28 cellular contexts compared by ENCODE assay signal in genomic region chr5:31381299-31381698, GRCh38.
"Had no signal": no experiment of that assay in that cellular context is flagged by ENCODE, and none has a peak within 500 bp of the region (broad histone marks: within the 10 kb centered on the region; RNA-seq: fewer than 3 reads in every experiment).

No MANE protein-coding gene starts in this region.

- H3K4me1 Mint-ChIP-seq: activated CD4-positive, alpha-beta memory T cell treated with anti-CD3 and anti-CD28 coated beads, Interleukin-2, amount 10 ng/mL, durations not matched to agents 7 days and 5 days; activated CD4-positive, alpha-beta T cell treated with anti-CD3 and anti-CD28 coated beads for 36 hours; activated T-helper 17 cell treated with anti-CD3 and anti-CD28 coated beads, Interleukin-2, amount 50 U/mL, for 72 hours; central memory CD8-positive, alpha-beta T cell had no signal

- ATAC-seq: activated CD4-positive, alpha-beta T cell treated with anti-CD3 and anti-CD28 coated beads for 36 hours; activated T-helper 17 cell treated with anti-CD3 and anti-CD28 coated beads, Interleukin-2, amount 50 U/mL, for 72 hours; Panc1; Right ventricle myocardium inferior had no signal

- H3K4me3 ChIP-seq: SJCRH30 had no signal

- H3K36me3 Mint-ChIP-seq: activated naive CD8-positive, alpha-beta T cell; brain had no signal

- H3K27ac Mint-ChIP-seq: activated CD4-positive, alpha-beta memory T cell treated with anti-CD3 and anti-CD28 coated beads, Interleukin-2, amount 10 ng/mL, durations not matched to agents 7 days and 5 days; activated CD4-positive, alpha-beta T cell treated with anti-CD3 and anti-CD28 coated beads for 36 hours; activated naive CD4-positive, alpha-beta T cell treated with anti-CD3 and anti-CD28 coated beads for 36 hours; activated naive CD8-positive, alpha-beta T cell; activated T-helper 17 cell treated with anti-CD3 and anti-CD28 coated beads, Interleukin-2, amount 50 U/mL, for 72 hours had no signal

- H3K27me3 ChIP-seq: SJCRH30 had no signal

- H3K9ac ChIP-seq: SK-N-SH had no signal

- H3K9me3 ChIP-seq: SJCRH30, SK-N-SH had no signal

- H3K9me3 Mint-ChIP-seq: activated naive CD4-positive, alpha-beta T cell treated with anti-CD3 and anti-CD28 coated beads for 36 hours; activated T-helper 17 cell treated with anti-CD3 and anti-CD28 coated beads, Interleukin-2, amount 50 U/mL, for 72 hours; central memory CD8-positive, alpha-beta T cell had no signal

- H3K4me1 ChIP-seq: SJCRH30 had no signal

- H3K36me3 ChIP-seq: SJCRH30, WERI-Rb-1 had no signal

- H3K27ac ChIP-seq: SJCRH30, WERI-Rb-1 had no signal

- H3K4me2 ChIP-seq: SK-N-SH had no signal

- DNase-seq: activated CD4-positive, alpha-beta memory T cell treated with anti-CD3 and anti-CD28 coated beads, Interleukin-2, amount 10 ng/mL, durations not matched to agents 7 days and 5 days; activated CD4-positive, alpha-beta T cell treated with anti-CD3 and anti-CD28 coated beads for 36 hours; activated CD4-positive, alpha-beta T cell treated with anti-CD3 and anti-CD28 coated beads, Interleukin-2, amount 50 U/mL, for 1 hour; activated gamma-delta T cell; activated naive CD4-positive, alpha-beta T cell treated with anti-CD3 and anti-CD28 coated beads for 36 hours; activated T-cell treated with anti-CD3 and anti-CD28 coated beads for 4 hours; activated T-cell treated with anti-CD3 and anti-CD28 coated beads, Interleukin-2, amount 50 U/mL, for 48 hours; amygdala; MM.1S; NCI-H1105 treated with DMSO at 0.1 percent for 48 hours; NCI-H1436 treated with DMSO at 0.1 percent for 48 hours; NCI-H187; NCI-H2081; NCI-H526 treated with DMSO at 0.1 percent for 48 hours; NCI-H82; NK-92 treated with Interleukin-12 subunit alpha and Interleukin-12 subunit beta, amount 100 ng/mL, for 24 hours; OCI-M1; RPMI8226; SJCRH30; SK-N-SH; T-helper 1 cell; WERI-Rb-1 had no signal

- H3K4me3 Mint-ChIP-seq: activated CD4-positive, alpha-beta memory T cell treated with anti-CD3 and anti-CD28 coated beads, Interleukin-2, amount 10 ng/mL, durations not matched to agents 7 days and 5 days; activated CD4-positive, alpha-beta T cell treated with anti-CD3 and anti-CD28 coated beads for 36 hours; activated naive CD4-positive, alpha-beta T cell treated with anti-CD3 and anti-CD28 coated beads for 36 hours; activated naive CD8-positive, alpha-beta T cell; activated T-helper 17 cell treated with anti-CD3 and anti-CD28 coated beads, Interleukin-2, amount 50 U/mL, for 72 hours; central memory CD8-positive, alpha-beta T cell had no signal
